ENCODE assay signal across 21 cellular contexts in the genomic region with DNA sequence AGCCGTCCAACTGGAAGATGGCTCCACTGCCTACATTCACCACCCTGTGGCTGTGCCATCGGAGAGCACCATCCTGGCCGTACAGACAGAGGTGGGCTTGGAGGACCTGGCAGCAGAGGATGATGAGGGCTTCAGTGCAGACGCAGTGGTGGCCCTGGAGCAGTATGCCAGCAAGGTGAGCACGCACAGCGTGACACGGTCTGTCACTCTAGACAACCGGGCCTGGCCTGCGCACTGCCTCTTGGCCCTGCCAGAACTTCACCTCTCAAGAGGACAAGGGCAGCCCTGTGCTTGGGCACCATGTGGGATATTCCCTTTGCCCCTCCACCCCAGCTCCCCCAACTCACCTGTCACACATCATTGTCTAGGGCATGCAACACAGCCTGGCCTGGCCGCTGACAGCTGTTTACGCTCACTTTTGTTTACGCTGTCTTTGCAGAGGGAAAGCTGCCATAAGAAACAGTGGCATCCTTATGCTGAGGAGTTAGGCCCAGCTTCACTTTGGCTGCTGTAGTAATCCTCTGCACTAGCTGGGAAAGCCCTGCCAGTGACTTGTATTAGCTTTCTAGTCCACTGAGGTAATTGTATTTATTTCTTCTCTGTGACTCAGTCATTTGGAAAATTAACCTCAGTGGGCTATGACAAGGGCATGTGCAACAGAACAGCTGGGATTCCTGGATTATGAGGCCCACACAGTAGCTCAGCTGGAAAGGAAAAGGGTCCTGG. TPM values are rescaled to one million over a fixed set of nuclear protein-coding genes. Genes with fewer than 3 reads are reported as not detected.
DNase-seq lines count a peak whose midpoint lies in the region; ATAC-seq lines count a peak whose summit lies in the region.
"Had no signal": no experiment of that assay in that cellular context is flagged by ENCODE, and none has a peak within 500 bp of the region (broad histone marks: within the 10 kb centered on the region; RNA-seq: fewer than 3 reads in every experiment).

No MANE protein-coding gene starts in this region.

- H3K27ac ChIP-seq in neuronal stem cell (replicated peaks; ENCODE audit: low read length), result no peak overlapping the region
- H3K27ac ChIP-seq: parathyroid adenoma had no signal

- H3K4me3 ChIP-seq in neuronal stem cell (ENCODE audit: low read length in 2 of 2), result no peak overlapping the region

- no peak overlapping the region for H4K91ac ChIP-seq in neuronal stem cell (ENCODE audit: low read depth, low read length, poor library complexity)

- H3K79me1 ChIP-seq in neuronal stem cell (ENCODE audit: low read depth, low read length), result no peaks in the 10 kb centered on the region

- DNase-seq in AG20443 (ENCODE audit: low spot score) (peak; percentile 49), NCI-H1694 (lab: John Stamatoyannopoulos, UW) (peak; percentile 10), fibroblast of peridontal ligament (ENCODE audit: extremely low read depth) (peak; percentile 39), neuronal stem cell (ENCODE audit: low spot score) (no peak), T-helper 2 cell (no peak), iPS-NIHi11 (ENCODE audit: low spot score) (no peak), hippocampal formation (lab: John Stamatoyannopoulos, UW) (no peak)
- DNase-seq: ACHN; activated CD8-positive, alpha-beta T cell treated with anti-CD3 and anti-CD28 coated beads for 36 hours; amniotic stem cell; caudate nucleus; EL; naive thymus-derived CD4-positive, alpha-beta T cell; NCI-H187; NCI-H748 treated with DMSO at 0.1 percent for 48 hours; SHP77; SW 1271 had no signal

- no peak overlapping the region for H3K4ac ChIP-seq in neuronal stem cell (ENCODE audit: low read length)

- H3K27me3 ChIP-seq in neuronal stem cell (ENCODE audit: control insufficient read depth in 3 of 3, insufficient read depth in 3 of 3, low read depth in 1 of 3, low read length in 3 of 3), result no peaks in the 10 kb centered on the region

- H3K36me3 ChIP-seq in neuronal stem cell (replicated peaks in 1 of 2; ENCODE audit: control insufficient read depth in 2 of 2, insufficient read depth in 2 of 2, low read length in 2 of 2), result peaks cover 31 to 94% of the 10 kb centered on the region in 2 donors

- peak overlapping the region; percentile 25 for H3K14ac ChIP-seq in neuronal stem cell (ENCODE audit: low read length)

- no peak overlapping the region for H2BK120ac ChIP-seq in neuronal stem cell (ENCODE audit: low read depth, low read length)

- no peak overlapping the region for H2BK15ac ChIP-seq in neuronal stem cell (ENCODE audit: low read length)

- no CpG with 5 or more reads among the region's 12 CpGs for whole genome bisulfite sequencing in neuronal stem cell (ENCODE audit: extremely low coverage in 2 of 2, insufficient read length in 2 of 2, insufficient replicate concordance in 1 of 2), 2 donors

- H3K4me2 ChIP-seq in neuronal stem cell (ENCODE audit: insufficient read depth, low read length, poor library complexity, severe bottlenecking), result no peak overlapping the region

- no peak overlapping the region for H3K18ac ChIP-seq in neuronal stem cell (ENCODE audit: low read length)

- H3K9ac ChIP-seq in neuronal stem cell (ENCODE audit: low read depth, low read length, poor library complexity), result no peak overlapping the region
- H3K9ac ChIP-seq: parathyroid adenoma had no signal

- H3K9me3 ChIP-seq in neuronal stem cell (replicated peaks in 1 of 2; ENCODE audit: control insufficient read depth in 2 of 2, insufficient read depth in 1 of 2, low read depth in 1 of 2, low read length in 2 of 2), result no peaks in the 10 kb centered on the region

- no peak for ATAC-seq in GM18520 (IDR thresholded peaks at IDR 0.05; ENCODE audit: unreplicated experiment)
- ATAC-seq: activated CD4-positive, CD25-positive, alpha-beta regulatory T cell treated with anti-CD3 and anti-CD28 coated beads, Interleukin-2, amount 50 U/mL, for 24 hours; activated CD8-positive, alpha-beta T cell treated with anti-CD3 and anti-CD28 coated beads for 36 hours; naive thymus-derived CD4-positive, alpha-beta T cell; sciatic nerve had no signal

- no peak overlapping the region for H4K8ac ChIP-seq in neuronal stem cell (ENCODE audit: low read depth, low read length)

- H2BK5ac ChIP-seq in neuronal stem cell (ENCODE audit: low read length), result no peak overlapping the region

- no peak overlapping the region for H2AFZ ChIP-seq in neuronal stem cell (ENCODE audit: low read length)
- H2AFZ ChIP-seq: parathyroid adenoma had no signal

- no peak overlapping the region for H2BK12ac ChIP-seq in neuronal stem cell (ENCODE audit: low read length)

- H2AK5ac ChIP-seq in neuronal stem cell (ENCODE audit: low read depth, low read length), result no peak overlapping the region

- H3K23ac ChIP-seq in neuronal stem cell (ENCODE audit: low read depth, low read length, poor library complexity), result peak overlapping the region; percentile 25

- no peaks in the 10 kb centered on the region for H3K4me1 ChIP-seq in neuronal stem cell (ENCODE audit: control insufficient read depth in 2 of 2, insufficient read depth in 1 of 2, low read depth in 1 of 2, low read length in 2 of 2)

RNA-seq across cellular contexts. Expression of a gene that starts 9.8 kb away (rescaled TPM):
- polyA plus RNA-seq in neuronal stem cell (2013, experiment 1 of 2), result 0.50 TPM
- polyA plus RNA-seq in neuronal stem cell (2013, experiment 2 of 2), result 0.62 TPM

RNA-seq across cellular contexts. Expression of a gene that starts 28.3 kb away (rescaled TPM):
- polyA plus RNA-seq in neuronal stem cell (2013, experiment 1 of 2), result 22.2 TPM
- 22.2 TPM for polyA plus RNA-seq in neuronal stem cell (2013, experiment 2 of 2)

RNA-seq across cellular contexts. Expression of a gene that starts 54.5 kb away (rescaled TPM):
- 14.9 TPM for polyA plus RNA-seq in neuronal stem cell (2013, experiment 1 of 2)
- 15.0 TPM for polyA plus RNA-seq in neuronal stem cell (2013, experiment 2 of 2)

Comparison
In these comparisons a context has a peak if more than half of its experiments do, and no peak if none do; other contexts are left out.
1. DNase-seq: peak in AG20443 (single experiment), NCI-H1694 (single experiment) and fibroblast of peridontal ligament (single experiment); none in neuronal stem cell (single experiment), T-helper 2 cell (0 of 5), iPS-NIHi11 (single experiment) and hippocampal formation (0 of 2).